Comparison of ENCODE assay signal across 14 cellular contexts in the genomic region with DNA sequence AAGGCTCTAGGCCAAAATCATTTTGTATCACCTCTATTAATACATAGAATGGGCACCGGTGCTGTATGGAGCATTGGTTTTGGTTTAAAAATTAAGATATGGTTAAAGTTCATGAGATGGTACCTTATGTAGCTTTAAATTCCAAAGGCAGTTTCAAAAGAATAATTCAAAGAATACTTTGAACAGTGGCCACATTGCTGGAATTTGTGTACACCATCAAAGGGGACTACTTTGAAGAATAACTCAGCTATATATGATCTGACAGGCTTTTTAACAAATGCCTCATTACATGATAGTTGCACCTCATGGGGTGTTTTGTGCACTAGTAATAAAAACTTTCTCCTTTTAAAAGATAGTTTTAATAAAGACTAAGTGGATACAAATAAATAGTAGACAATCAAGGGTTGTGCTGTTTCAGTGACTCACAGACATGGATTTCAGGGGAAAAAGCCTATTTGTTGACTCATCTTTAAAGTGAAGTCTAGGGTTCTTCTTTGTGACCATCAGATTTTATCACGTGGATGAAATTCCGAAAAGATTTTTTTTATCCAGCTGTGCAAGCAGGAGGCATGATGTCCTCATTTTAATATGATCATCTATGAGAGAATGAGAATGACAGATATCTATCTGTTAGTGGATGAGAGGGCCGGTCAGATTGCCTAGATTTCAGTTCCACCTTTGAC. TPM values are rescaled to one million over a fixed set of nuclear protein-coding genes. Genes with fewer than 3 reads are reported as not detected.
DNase-seq lines count a peak whose midpoint lies in the region; ATAC-seq, FAIRE-seq and TF ChIP-seq lines count a peak whose summit lies in the region.
"Had no signal": no experiment of that assay in that cellular context is flagged by ENCODE, and none has a peak within 500 bp of the region (broad histone marks: within the 10 kb centered on the region; RNA-seq: fewer than 3 reads in every experiment).

No MANE protein-coding gene starts in this region.

- intact Hi-C loops in MCF 10A (cut with micrococcal nuclease) = no loop called here
- intact Hi-C loops in breast epithelium (cut with DNase I; ENCODE audit: low total_unique reads) = loop anchor here (2.0 kb wide), 1 partner anchor 66 kb away; no protein-coding TSS in a partner anchor
- intact Hi-C loops in right cardiac atrium (cut with DNase I) = loop anchor here in 1 of 4 donors (10.0 kb wide), 1 partner anchor 216 kb away; a partner anchor contains a TSS

- no peak for ATAC-seq in right cardiac atrium

- H3K4me1 Mint-ChIP-seq in MCF 10A (ENCODE audit: insufficient read depth, unreplicated experiment) = peaks cover 25% of the 10 kb centered on the region

- BruUV-seq in MCF 10A (replicated peaks; lab: Mats Ljungman, UMichigan) = no TSS peak

- no peaks in the 10 kb centered on the region for H3K9me3 ChIP-seq in breast epithelium
- no peaks in the 10 kb centered on the region for H3K9me3 ChIP-seq in right cardiac atrium (ENCODE audit: control insufficient read depth, low read length)
- H3K9me3 ChIP-seq: tibial nerve had no signal

- peak overlapping the region; percentile 40 for H3K4me3 Mint-ChIP-seq in MCF 10A (ENCODE audit: unreplicated experiment)

- H3K4me3 ChIP-seq in breast epithelium (no peak overlapping the region), fibroblast of pulmonary artery (replicated peaks; ENCODE audit: low read depth, low read length) (no peak overlapping the region), right cardiac atrium (ENCODE audit: low read length) (no peak overlapping the region)
- H3K4me3 ChIP-seq: skin epidermis, tibial nerve had no signal

- no peaks in the 10 kb centered on the region for H3K36me3 ChIP-seq in breast epithelium
- H3K36me3 ChIP-seq: tibial nerve had no signal

- peak; percentile 69 for DNase-seq in MCF 10A (ENCODE audit: unreplicated experiment)
- no peak for DNase-seq in breast epithelium (ENCODE audit: low spot score in 2 of 2)
- DNase-seq in SW480 (ENCODE audit: low spot score) = peak; percentile 61
- DNase-seq in fibroblast of pulmonary artery (ENCODE audit: low read depth) = peak; percentile 65
- peak; percentile 3 for DNase-seq in urothelium cell line (ENCODE audit: low spot score)
- DNase-seq in NCI-H2196 (lab: John Stamatoyannopoulos, UW; ENCODE audit: unreplicated experiment) = no peak
- no peak for DNase-seq in stimulated activated CD4-positive, alpha-beta T cell treated with anti-CD3 and anti-CD28 coated beads, Interleukin-2, amount 100 ng/mL, for 48 hours
- no peak for DNase-seq in right cardiac atrium
- DNase-seq: GDM1, naive B cell, NCI-H1105 treated with DMSO at 0.1 percent for 48 hours had no signal

- H3K4me1 ChIP-seq in breast epithelium = no peaks in the 10 kb centered on the region
- H3K4me1 ChIP-seq in right cardiac atrium (ENCODE audit: control insufficient read depth, insufficient read depth, low read length) = peaks cover 2% of the 10 kb centered on the region

- no peak for FAIRE-seq in urothelium cell line (lab: Jason Lieb, UNC)
- FAIRE-seq: endometrium had no signal

- POLR2A ChIA-PET in MCF 10A (lab: Yijun Ruan, JAX) = interaction anchor here (1.1 kb wide), 1 partner anchor 9 kb away, joined by 3 read pairs; no protein-coding TSS in a partner anchor

- 62% methylated on average over 4 of the region's 4 CpGs for WGBS in right cardiac atrium

- H3K27me3 ChIP-seq in breast epithelium = peaks cover 0 to 3% of the 10 kb centered on the region in 2 donors
- no peaks in the 10 kb centered on the region for H3K27me3 ChIP-seq in right cardiac atrium (ENCODE audit: control insufficient read depth, insufficient read depth)
- H3K27me3 ChIP-seq: tibial nerve had no signal

- TF ChIP-seq POLR2A in breast epithelium (IDR thresholded peaks at IDR 0.05) = no peak

- H3K9me3 Mint-ChIP-seq in MCF 10A (ENCODE audit: unreplicated experiment) = no peaks in the 10 kb centered on the region

- CTCF ChIA-PET in MCF 10A (lab: Yijun Ruan, JAX) = interaction anchor here (0.5 to 0.6 kb wide), 2 partner anchors 217 to 841 kb away, joined by 4 read pairs; no protein-coding TSS in a partner anchor

- TF ChIP-seq CTCF in MCF 10A (IDR thresholded peaks at IDR 0.05; ENCODE audit: unreplicated experiment) (no peak), breast epithelium (IDR thresholded peaks at IDR 0.05) (no peak), fibroblast of pulmonary artery (IDR thresholded peaks at IDR 0.05; ENCODE audit: low read length, missing control alignments) (no peak)

- no peak overlapping the region for H3K27ac ChIP-seq in breast epithelium
- no peak overlapping the region for H3K27ac ChIP-seq in right cardiac atrium (ENCODE audit: low read length)
- H3K27ac ChIP-seq: skin epidermis, tibial nerve had no signal

- peak overlapping the region; percentile 42 for H3K27ac Mint-ChIP-seq in MCF 10A (ENCODE audit: low read depth, unreplicated experiment)

- no peaks in the 10 kb centered on the region for H3K27me3 Mint-ChIP-seq in MCF 10A (ENCODE audit: insufficient read depth, unreplicated experiment)
- H3K27me3 Mint-ChIP-seq: naive B cell had no signal

- peaks cover 11% of the 10 kb centered on the region for H3K36me3 Mint-ChIP-seq in MCF 10A (ENCODE audit: insufficient read depth, unreplicated experiment)
- H3K36me3 Mint-ChIP-seq: naive B cell had no signal

RNA-seq across cellular contexts. Expression of a gene that starts 12.8 kb away (rescaled TPM):
- 11.6 and 11.9 TPM in 2 replicates for total RNA-seq in MCF 10A (2022)
- 10 to 100 TPM; 14.7 to 17.3 (median 14.7) TPM for total RNA-seq in breast epithelium
- 10 to 100 TPM; 13.8 to 16.9 (median 15.2) TPM for total RNA-seq in right cardiac atrium
- 4.0 TPM for polyA plus RNA-seq in right cardiac atrium

Comparison
In these comparisons a context has a peak if more than half of its experiments do, and no peak if none do; other contexts are left out.
1. DNase-seq: peak in MCF 10A (single experiment), SW480 (single experiment), fibroblast of pulmonary artery (single experiment) and urothelium cell line (single experiment); none in breast epithelium (0 of 2), NCI-H2196 (single experiment), stimulated activated CD4-positive, alpha-beta T cell treated with anti-CD3 and anti-CD28 coated beads, Interleukin-2, amount 100 ng/mL, for 48 hours (0 of 2) and right cardiac atrium (0 of 3).